1 cellular context compared by ENCODE assay signal in genomic region chr16:66520406-66521194, GRCh38.
A peak's percentile ranks its signal among the peaks of the same experiment; 100 is the strongest.
TF ChIP-seq lines count a peak whose summit lies in the region.

No MANE protein-coding gene starts in this region.

TF ChIP-seq in K562, 482 proteins besides CTCF, POLR2A, EP300 and RAD21:
- TF ChIP-seq PURB (CRISPR knock-in tag; IDR thresholded peaks at IDR 0.05; ENCODE audit: low read depth) (no peak), HOMEZ (CRISPR knock-in tag; IDR thresholded peaks at IDR 0.05) (no peak), MEF2A (IDR thresholded peaks at IDR 0.05; ENCODE audit: control insufficient read depth, low read depth, low read length) (no peak), SPI1 (IDR thresholded peaks at IDR 0.05; ENCODE audit: borderline replicate concordance, low read depth, low read length) (peak; percentile 11; the same call in 1 of the 2 replicates), ZNF449 (CRISPR knock-in tag; IDR thresholded peaks at IDR 0.05) (no peak)
